9 cellular contexts compared by ENCODE assay signal in the genomic region with DNA sequence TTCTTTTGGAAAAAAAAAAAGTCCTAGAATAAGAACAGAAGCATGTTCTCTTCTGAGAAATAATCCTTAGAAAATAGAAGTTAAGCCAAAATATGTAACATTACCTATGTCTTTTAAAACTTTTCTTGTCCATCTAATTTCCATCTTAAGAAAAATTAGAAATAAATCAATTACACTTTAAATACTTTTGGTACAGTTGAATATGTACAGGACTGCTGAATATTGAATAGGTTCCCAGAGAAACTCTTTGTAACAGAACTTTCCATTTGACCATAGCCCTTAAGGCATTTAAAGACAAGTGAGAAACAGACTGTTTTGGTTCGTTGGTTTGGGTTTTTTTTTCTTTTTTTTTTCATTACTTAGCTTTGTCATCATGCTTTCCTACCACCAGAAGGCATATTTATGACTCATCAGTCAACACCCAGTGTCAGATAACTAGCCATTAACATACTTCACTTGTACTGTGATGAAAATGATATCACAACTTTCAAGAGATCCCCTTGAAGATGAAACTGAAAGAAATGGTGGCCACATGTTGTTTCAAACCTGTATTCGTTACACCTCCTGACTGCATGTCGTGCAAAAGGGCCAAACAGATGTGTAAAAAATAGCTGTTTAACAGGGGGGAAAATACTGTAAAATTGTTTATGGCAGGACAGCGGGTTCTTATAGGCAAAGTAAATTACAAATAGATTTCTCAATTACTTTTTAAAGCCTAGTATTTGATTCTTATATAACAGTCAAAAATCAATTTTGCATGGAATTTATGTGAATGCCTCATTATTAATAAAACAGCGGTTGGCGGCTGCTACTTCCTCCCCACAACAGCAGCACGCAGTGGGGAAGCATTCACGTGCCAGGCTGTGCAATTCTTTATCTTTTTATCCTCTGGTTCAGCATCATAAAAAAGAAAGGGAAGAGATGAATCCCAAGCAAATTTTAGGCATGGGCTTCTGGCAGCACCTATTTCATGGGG.
DNase-seq lines count a peak whose midpoint lies in the region; ATAC-seq and FAIRE-seq lines count a peak whose summit lies in the region.
"Had no signal": no experiment of that assay in that cellular context is flagged by ENCODE, and none has a peak within 500 bp of the region (broad histone marks: within the 10 kb centered on the region; RNA-seq: fewer than 3 reads in every experiment).

No MANE protein-coding gene starts in this region.

- no peaks in the 10 kb centered on the region for H3K27me3 ChIP-seq in small intestine (ENCODE audit: control insufficient read depth in 2 of 2, insufficient read depth in 2 of 2, low read length in 2 of 2)

- H3K27ac ChIP-seq in small intestine (ENCODE audit: low read depth in 1 of 2, low read length in 1 of 2): no peak overlapping the region

- intact Hi-C loops in activated CD4-positive, alpha-beta T cell treated with anti-CD3 and anti-CD28 coated beads, Interleukin-2, amount 10 ng/mL, durations not matched to agents 24 days and 14 days (cut with micrococcal nuclease): loop anchor here (1.0 to 5.0 kb wide), 4 partner anchors 65 to 280 kb away; a partner anchor contains a TSS

- peaks cover 15% of the 10 kb centered on the region for H3K4me1 Mint-ChIP-seq in activated CD4-positive, alpha-beta T cell treated with anti-CD3 and anti-CD28 coated beads, Interleukin-2, amount 10 ng/mL, durations not matched to agents 24 days and 14 days
- peaks cover 12 to 26% (median 18%) of the 10 kb centered on the region in 3 donors for H3K4me1 Mint-ChIP-seq in IgD-negative memory B cell

- peak; percentile 80 for DNase-seq in activated CD4-positive, alpha-beta T cell treated with anti-CD3 and anti-CD28 coated beads, Interleukin-2, amount 10 ng/mL, durations not matched to agents 24 days and 14 days
- no peak for DNase-seq in activated CD4-positive, alpha-beta T cell treated with anti-CD3 and anti-CD28 coated beads, Interleukin-2, amount 50 U/mL, for 1 hour
- peak; percentile 41 for DNase-seq in astrocyte of the hippocampus (ENCODE audit: low read depth, low spot score)
- DNase-seq in small intestine: peak; percentile 45
- no peak for DNase-seq in activated effector memory CD4-positive, alpha-beta T cell treated with anti-CD3 and anti-CD28 coated beads, Interleukin-2, amount 50 U/mL, for 16 hours
- no peak for DNase-seq in HuH-7 (ENCODE audit: low spot score)

- 45 to 60% (median 59%) methylated on average over 8 of the region's 8 CpGs for WGBS in small intestine, 3 donors

- no peaks in the 10 kb centered on the region for H3K36me3 ChIP-seq in small intestine (ENCODE audit: control insufficient read depth in 2 of 2, insufficient read depth in 2 of 2, low read length in 2 of 2)

- H3K9me3 ChIP-seq in small intestine (ENCODE audit: control insufficient read depth, low read depth): no peaks in the 10 kb centered on the region

- no peak overlapping the region for H3K4me3 ChIP-seq in small intestine (ENCODE audit: low read depth in 1 of 2, low read length in 2 of 2)

- ATAC-seq in GM21717 (IDR thresholded peaks at IDR 0.05; ENCODE audit: unreplicated experiment): peak; percentile 96

- H3K9me3 Mint-ChIP-seq in activated CD4-positive, alpha-beta T cell treated with anti-CD3 and anti-CD28 coated beads, Interleukin-2, amount 10 ng/mL, durations not matched to agents 24 days and 14 days: peaks cover 11% of the 10 kb centered on the region
- H3K9me3 Mint-ChIP-seq in IgD-negative memory B cell: peaks cover 0 to 6% (median 5%) of the 10 kb centered on the region in 3 donors

- peak overlapping the region; percentile 37 for H3K4me3 Mint-ChIP-seq in activated CD4-positive, alpha-beta T cell treated with anti-CD3 and anti-CD28 coated beads, Interleukin-2, amount 10 ng/mL, durations not matched to agents 24 days and 14 days
- peak overlapping the region in 3 of 4 donors; percentile 47 to 88 (median 75) for H3K4me3 Mint-ChIP-seq in IgD-negative memory B cell

- no peaks in the 10 kb centered on the region for H3K4me1 ChIP-seq in small intestine (ENCODE audit: control insufficient read depth in 2 of 2, insufficient read depth in 1 of 2, low read depth in 1 of 2, low read length in 1 of 2)

- H3K36me3 Mint-ChIP-seq in activated CD4-positive, alpha-beta T cell treated with anti-CD3 and anti-CD28 coated beads, Interleukin-2, amount 10 ng/mL, durations not matched to agents 24 days and 14 days (ENCODE audit: low read depth): no peaks in the 10 kb centered on the region
- no peaks in the 10 kb centered on the region for H3K36me3 Mint-ChIP-seq in IgD-negative memory B cell

- no peaks in the 10 kb centered on the region for H3K27me3 Mint-ChIP-seq in activated CD4-positive, alpha-beta T cell treated with anti-CD3 and anti-CD28 coated beads, Interleukin-2, amount 10 ng/mL, durations not matched to agents 24 days and 14 days
- H3K27me3 Mint-ChIP-seq in IgD-negative memory B cell: no peaks in the 10 kb centered on the region

- peak overlapping the region; percentile 85 for H3K27ac Mint-ChIP-seq in activated CD4-positive, alpha-beta T cell treated with anti-CD3 and anti-CD28 coated beads, Interleukin-2, amount 10 ng/mL, durations not matched to agents 24 days and 14 days
- peak overlapping the region in 2 of 3 donors; percentile 40 to 69 for H3K27ac Mint-ChIP-seq in IgD-negative memory B cell

- FAIRE-seq in small intestine (lab: Jason Lieb, UNC): no peak
- FAIRE-seq: astrocyte had no signal

Comparison
In these comparisons a context has a peak if more than half of its experiments do, and no peak if none do; other contexts are left out.
1. DNase-seq: peak in activated CD4-positive, alpha-beta T cell treated with anti-CD3 and anti-CD28 coated beads, Interleukin-2, amount 10 ng/mL, durations not matched to agents 24 days and 14 days (single experiment), astrocyte of the hippocampus (single experiment) and small intestine (single experiment); none in activated CD4-positive, alpha-beta T cell treated with anti-CD3 and anti-CD28 coated beads, Interleukin-2, amount 50 U/mL, for 1 hour (single experiment), activated effector memory CD4-positive, alpha-beta T cell treated with anti-CD3 and anti-CD28 coated beads, Interleukin-2, amount 50 U/mL, for 16 hours (single experiment) and HuH-7 (single experiment).